14 cellular contexts compared by ENCODE assay signal in the genomic region with DNA sequence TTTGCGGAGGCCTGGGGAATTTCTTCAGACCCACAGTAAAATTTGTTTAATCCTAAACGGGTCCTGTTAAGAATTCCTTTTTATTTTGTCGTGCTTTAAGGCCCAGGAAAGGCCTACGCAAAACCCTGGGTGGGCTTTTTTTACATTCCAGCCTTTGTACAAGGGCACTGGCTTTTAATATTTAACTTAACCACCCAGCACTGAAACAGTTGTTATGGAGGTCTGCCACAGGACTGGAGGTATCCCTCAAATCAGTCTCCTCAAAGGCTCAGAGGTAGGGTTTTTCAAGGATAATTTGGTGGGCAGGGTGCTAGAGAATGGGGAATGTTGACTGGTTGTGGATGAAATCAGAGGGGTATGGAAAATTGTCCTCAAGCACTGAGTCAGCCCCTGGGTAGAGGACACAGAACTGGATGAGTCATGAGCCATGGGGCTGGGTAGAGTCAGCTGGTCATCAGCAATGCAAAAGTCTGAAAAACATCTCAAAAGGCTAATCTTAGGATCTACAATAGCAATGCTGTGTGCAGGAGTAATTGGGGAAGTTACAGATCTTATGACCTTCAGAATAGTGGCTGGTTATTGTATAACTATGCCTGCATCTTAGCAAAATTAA.
A peak's percentile ranks its signal among the peaks of the same experiment; 100 is the strongest.
DNase-seq lines count a peak whose midpoint lies in the region; TF ChIP-seq lines count a peak whose summit lies in the region.
"Had no signal": no experiment of that assay in that cellular context is flagged by ENCODE, and none has a peak within 500 bp of the region (broad histone marks: within the 10 kb centered on the region; RNA-seq: fewer than 3 reads in every experiment).

No MANE protein-coding gene starts in this region.

- H4K8ac ChIP-seq in mesendoderm (ENCODE audit: low read depth, low read length): no peak overlapping the region

- H3K4me3 ChIP-seq in AG10803 (ENCODE audit: low read length) (no peak overlapping the region), MG63 (no peak overlapping the region), mesendoderm (ENCODE audit: low read length) (no peak overlapping the region)
- H3K4me3 ChIP-seq: thyroid gland had no signal

- H3K27me3 ChIP-seq in MG63 (no peaks in the 10 kb centered on the region), mesendoderm (ENCODE audit: insufficient read depth, low read length, poor library complexity) (no peaks in the 10 kb centered on the region)
- H3K27me3 ChIP-seq: thyroid gland had no signal

- TF ChIP-seq CTCF in AG10803 (conservative IDR thresholded peaks at IDR 0.05; ENCODE audit: low read length) (no peak), Calu3 (IDR thresholded peaks at IDR 0.05; ENCODE audit: unreplicated experiment) (no peak)

- H3K18ac ChIP-seq in mesendoderm (ENCODE audit: low read length): no peak overlapping the region

- H3K36me3 ChIP-seq in MG63: no peaks in the 10 kb centered on the region
- no peaks in the 10 kb centered on the region for H3K36me3 ChIP-seq in mesendoderm (ENCODE audit: control insufficient read depth, insufficient read depth, low read length)
- H3K36me3 ChIP-seq: thyroid gland had no signal

- no peak overlapping the region for H2BK5ac ChIP-seq in mesendoderm (ENCODE audit: low read length)

- no TSS peak for BruUV-seq in Calu3 (replicated peaks; lab: Mats Ljungman, UMichigan)

- no peak overlapping the region for H3K4ac ChIP-seq in mesendoderm (ENCODE audit: low read depth, low read length)

- intact Hi-C loops in Calu3 (cut with micrococcal nuclease; ENCODE audit: unreplicated experiment): no loop called here

- no peaks in the 10 kb centered on the region for H3K79me1 ChIP-seq in mesendoderm (ENCODE audit: low read length)

- H3K4me1 Mint-ChIP-seq in Calu3 (ENCODE audit: low read depth, unreplicated experiment): no peaks in the 10 kb centered on the region

- no peak overlapping the region for H3K56ac ChIP-seq in mesendoderm (ENCODE audit: low read length)

- no peaks in the 10 kb centered on the region for H3K9me3 Mint-ChIP-seq in Calu3 (ENCODE audit: low read depth, unreplicated experiment)

- H3K27ac Mint-ChIP-seq in Calu3 (ENCODE audit: unreplicated experiment): no peak overlapping the region
- H3K27ac Mint-ChIP-seq: activated CD8-positive, alpha-beta T cell treated with anti-CD3 and anti-CD28 coated beads, Interleukin-2, amount 10 ng/mL, durations not matched to agents 7 days and 5 days had no signal

- no CpG with 5 or more reads among the region's 4 CpGs for WGBS in mesendoderm (ENCODE audit: extremely low coverage, insufficient coverage, low lambda C conversion rate)

- DNase-seq in AG10803 (ENCODE audit: low read depth): peak; percentile 23
- peak; percentile 12 for DNase-seq in MG63
- DNase-seq in dedifferentiated amniotic fluid mesenchymal stem cell (ENCODE audit: extremely low spot score): peak; percentile 15
- peak; percentile 33 for DNase-seq in mesendoderm
- no peak for DNase-seq in Calu3
- DNase-seq in NCI-H524 treated with DMSO at 0.1 percent for 48 hours (lab: John Stamatoyannopoulos, UW): no peak
- no peak for DNase-seq in erythroblast (lab: John Stamatoyannopoulos, UW)
- DNase-seq in DMS 273 treated with DMSO at 0.1 percent for 48 hours (lab: John Stamatoyannopoulos, UW): no peak
- DNase-seq: activated CD8-positive, alpha-beta T cell treated with anti-CD3 and anti-CD28 coated beads, Interleukin-2, amount 10 ng/mL, durations not matched to agents 7 days and 5 days; DMS53; NCI-H1694 treated with DMSO at 0.1 percent for 48 hours; NCI-H524; thyroid gland had no signal

- H3K4me3 Mint-ChIP-seq in Calu3 (ENCODE audit: low read depth, unreplicated experiment): no peak overlapping the region
- H3K4me3 Mint-ChIP-seq: activated CD8-positive, alpha-beta T cell treated with anti-CD3 and anti-CD28 coated beads, Interleukin-2, amount 10 ng/mL, durations not matched to agents 7 days and 5 days had no signal

- H3K27ac ChIP-seq in mesendoderm (ENCODE audit: low read depth, low read length): no peak overlapping the region
- H3K27ac ChIP-seq: parathyroid adenoma, thyroid gland had no signal

- no peak overlapping the region for H2BK15ac ChIP-seq in mesendoderm (replicated peaks; ENCODE audit: low read depth)

- TF ChIP-seq POLR2A in erythroblast (IDR thresholded peaks at IDR 0.05; ENCODE audit: low read length): no peak

- no peaks in the 10 kb centered on the region for H3K27me3 Mint-ChIP-seq in Calu3 (ENCODE audit: unreplicated experiment)

- no peaks in the 10 kb centered on the region for H3K4me1 ChIP-seq in mesendoderm (ENCODE audit: control insufficient read depth, low read depth, low read length)
- H3K4me1 ChIP-seq: parathyroid adenoma, thyroid gland had no signal

- no peaks in the 10 kb centered on the region for H3K36me3 Mint-ChIP-seq in Calu3 (ENCODE audit: insufficient read depth, unreplicated experiment)

- no peaks in the 10 kb centered on the region for H3K9me3 ChIP-seq in MG63
- H3K9me3 ChIP-seq: thyroid gland had no signal

- no peak overlapping the region for H2AK5ac ChIP-seq in mesendoderm (ENCODE audit: low read length)

- CTCF ChIA-PET in Calu3 (lab: Charles Lee): no interaction called here

- no peak overlapping the region for H2BK120ac ChIP-seq in mesendoderm (ENCODE audit: low read depth, low read length)

- no peak overlapping the region for H3K9ac ChIP-seq in mesendoderm (ENCODE audit: low read length)
- H3K9ac ChIP-seq: parathyroid adenoma had no signal

- no peaks in the 10 kb centered on the region for H3K79me2 ChIP-seq in mesendoderm (ENCODE audit: control insufficient read depth, insufficient read depth, low read length)
- H3K79me2 ChIP-seq: parathyroid adenoma had no signal

- no peak overlapping the region for H3K4me2 ChIP-seq in mesendoderm (ENCODE audit: low read length)

- no peak overlapping the region for H3K23ac ChIP-seq in mesendoderm (ENCODE audit: low read length)

- H4K5ac ChIP-seq in mesendoderm (ENCODE audit: low read length): no peak overlapping the region

Comparison
In these comparisons a context has a peak if more than half of its experiments do, and no peak if none do; other contexts are left out.
1. DNase-seq: peak in AG10803 (single experiment), MG63 (single experiment), dedifferentiated amniotic fluid mesenchymal stem cell (single experiment) and mesendoderm (single experiment); none in Calu3 (single experiment), NCI-H524 treated with DMSO at 0.1 percent for 48 hours (single experiment), erythroblast (0 of 2) and DMS 273 treated with DMSO at 0.1 percent for 48 hours (single experiment).